Comparison of ENCODE assay signal across 19 cellular contexts in the genomic region with DNA sequence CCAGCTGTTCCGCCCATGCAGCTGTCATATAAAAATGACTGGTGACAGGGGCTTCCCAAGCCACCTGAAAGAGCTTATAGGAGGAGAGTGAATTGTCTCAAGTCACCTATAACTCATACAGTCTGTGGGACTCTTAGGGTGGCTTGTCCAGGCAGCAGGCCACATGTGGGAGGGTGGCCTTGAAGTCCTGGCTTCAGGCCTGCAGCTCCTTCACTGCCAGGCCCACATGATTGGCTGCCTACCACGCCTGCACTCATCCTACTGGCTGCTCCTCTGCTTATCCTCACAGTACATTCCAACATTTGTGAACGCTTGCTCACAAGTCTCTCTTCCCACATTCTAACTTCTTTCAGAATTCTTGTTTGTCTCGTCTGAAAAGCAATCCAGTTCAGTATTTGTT. TPM values are rescaled to one million over a fixed set of nuclear protein-coding genes. Genes with fewer than 3 reads are reported as not detected.
DNase-seq lines count a peak whose midpoint lies in the region; ATAC-seq, FAIRE-seq and TF ChIP-seq lines count a peak whose summit lies in the region.
"Had no signal": no experiment of that assay in that cellular context is flagged by ENCODE, and none has a peak within 500 bp of the region (broad histone marks: within the 10 kb centered on the region; RNA-seq: fewer than 3 reads in every experiment).

No MANE protein-coding gene starts in this region.

- no peaks in the 10 kb centered on the region for H4K20me1 ChIP-seq in GM23248 (ENCODE audit: insufficient read depth)
- H4K20me1 ChIP-seq in MM.1S (ENCODE audit: insufficient read depth, low read length): no peaks in the 10 kb centered on the region

- H3K9ac ChIP-seq in GM23248 (peak overlapping the region; percentile 58), MM.1S (ENCODE audit: low read length) (no peak overlapping the region)

- H3F3A ChIP-seq in GM23248 (ENCODE audit: insufficient read depth) (peaks cover 40% of the 10 kb centered on the region), MM.1S (ENCODE audit: insufficient read depth, low read length) (no peaks in the 10 kb centered on the region)

- H3K27ac ChIP-seq in GM23248 (peak overlapping the region; percentile 85), left lung (peak overlapping the region; percentile 35 to 37), thyroid gland (peak overlapping the region; percentile 56 to 77 (median 57)), MM.1S (ENCODE audit: low read length) (no peak overlapping the region)
- H3K27ac ChIP-seq: prostate gland, RWPE1 had no signal

- no peak for FAIRE-seq in H54 (lab: Jason Lieb, UNC)

- 28 to 34% methylated on average over 4 of the region's 4 CpGs for WGBS in GM23248 (ENCODE audit: low coverage in 1 of 2, low lambda C conversion rate in 2 of 2, missing lambda C conversion rate in 2 of 2), 2 experiments
- 52 to 56% methylated on average over 4 of the region's 4 CpGs for WGBS in thyroid gland, 2 donors

- ATAC-seq in left lung (peak; percentile 68), HG03135 (IDR thresholded peaks at IDR 0.05; ENCODE audit: unreplicated experiment) (no peak), HG03108 (IDR thresholded peaks at IDR 0.05; ENCODE audit: unreplicated experiment) (no peak)
- ATAC-seq: activated T-helper 17 cell treated with anti-CD3 and anti-CD28 coated beads, Interleukin-2, amount 50 U/mL, for 72 hours; stimulated activated effector memory CD8-positive, alpha-beta T cell treated with anti-CD3 and anti-CD28 coated beads, Interleukin-12 subunit alpha, Interleukin-12 subunit beta, amount 100 ng/mL, for 72 hours had no signal

- peak overlapping the region; percentile 45 for H3K4me2 ChIP-seq in GM23248 (ENCODE audit: unreplicated experiment)
- H3K4me2 ChIP-seq in MM.1S (ENCODE audit: low read depth, low read length): no peak overlapping the region

- H3K36me3 ChIP-seq in GM23248 (ENCODE audit: low read depth): no peaks in the 10 kb centered on the region
- no peaks in the 10 kb centered on the region for H3K36me3 ChIP-seq in left lung
- H3K36me3 ChIP-seq in thyroid gland: no peaks in the 10 kb centered on the region
- no peaks in the 10 kb centered on the region for H3K36me3 ChIP-seq in MM.1S (replicated peaks; ENCODE audit: insufficient read depth, low read length)
- H3K36me3 ChIP-seq: breast epithelium, prostate gland had no signal

- DNase-seq in GM23248 (peak; percentile 90), choroid plexus epithelial cell (ENCODE audit: low read depth) (peak; percentile 75), left lung (peak in 1 of 2 donors; percentile 64), thyroid gland (peak; percentile 73 to 80), MM.1S (no peak), H54 (ENCODE audit: insufficient read length, low spot score) (no peak)
- DNase-seq: activated CD4-positive, alpha-beta T cell treated with anti-CD3 and anti-CD28 coated beads, Interleukin-2, amount 10 ng/mL, durations not matched to agents 7 days and 5 days; CD4-positive, alpha-beta memory T cell; midbrain; NCI-H1436 treated with DMSO at 0.1 percent for 48 hours; NCI-H526 treated with DMSO at 0.1 percent for 48 hours; stimulated activated CD4-positive, alpha-beta T cell treated with anti-CD3 and anti-CD28 coated beads, Interleukin-4, amount 100 ng/mL, for 1 hour had no signal

- H3K79me2 ChIP-seq in GM23248 (ENCODE audit: insufficient read depth) (no peaks in the 10 kb centered on the region), MM.1S (ENCODE audit: low read length) (no peaks in the 10 kb centered on the region)

- H3K27me3 ChIP-seq in GM23248 (replicated peaks; ENCODE audit: insufficient read depth): no peaks in the 10 kb centered on the region
- no peaks in the 10 kb centered on the region for H3K27me3 ChIP-seq in left lung
- no peaks in the 10 kb centered on the region for H3K27me3 ChIP-seq in thyroid gland
- no peaks in the 10 kb centered on the region for H3K27me3 ChIP-seq in MM.1S (replicated peaks; ENCODE audit: insufficient read depth, low read length)
- H3K27me3 ChIP-seq: breast epithelium had no signal

- in situ Hi-C loops in GM23248 (cut with MboI): no loop called here

- H2AFZ ChIP-seq in GM23248 (peak overlapping the region; percentile 72), MM.1S (ENCODE audit: low read length) (no peak overlapping the region)

- 0 out of 2 replicates have a peak overlapping the region, but pooled peaks have one; percentile 30 for H3K4me3 ChIP-seq in GM23248
- no peak overlapping the region for H3K4me3 ChIP-seq in choroid plexus epithelial cell (ENCODE audit: low read depth, low read length)
- no peak overlapping the region for H3K4me3 ChIP-seq in left lung
- H3K4me3 ChIP-seq in thyroid gland (replicated peaks in 1 of 3): no peak overlapping the region
- no peak overlapping the region for H3K4me3 ChIP-seq in MM.1S (ENCODE audit: low read length)
- H3K4me3 ChIP-seq: breast epithelium, prostate gland had no signal

- TF ChIP-seq POLR2A in thyroid gland (IDR thresholded peaks at IDR 0.05): no peak
- TF ChIP-seq POLR2A in H54 (IDR thresholded peaks at IDR 0.05; ENCODE audit: low read depth, low read length): no peak

- H3K9me2 ChIP-seq in GM23248 (ENCODE audit: insufficient read depth): no peaks in the 10 kb centered on the region
- no peaks in the 10 kb centered on the region for H3K9me2 ChIP-seq in MM.1S (replicated peaks; ENCODE audit: insufficient read depth, low read length)

- no peaks in the 10 kb centered on the region for H3K9me3 ChIP-seq in GM23248 (ENCODE audit: low read depth)
- H3K9me3 ChIP-seq in left lung: no peaks in the 10 kb centered on the region
- no peaks in the 10 kb centered on the region for H3K9me3 ChIP-seq in thyroid gland
- H3K9me3 ChIP-seq in MM.1S (replicated peaks; ENCODE audit: insufficient read depth, low read length): no peaks in the 10 kb centered on the region
- H3K9me3 ChIP-seq: breast epithelium, prostate gland had no signal

- H3K4me1 ChIP-seq in GM23248 (ENCODE audit: insufficient read depth): peaks cover 52% of the 10 kb centered on the region
- peaks cover 5 to 9% of the 10 kb centered on the region in 2 donors for H3K4me1 ChIP-seq in left lung
- H3K4me1 ChIP-seq in thyroid gland: peaks cover 20 to 53% of the 10 kb centered on the region in 2 donors
- peaks cover 11% of the 10 kb centered on the region for H3K4me1 ChIP-seq in MM.1S (ENCODE audit: low read length)
- H3K4me1 ChIP-seq: breast epithelium had no signal

- intact Hi-C loops in left lung (cut with DNase I) (no loop called here), thyroid gland (cut with DNase I) (no loop called here)

- TF ChIP-seq CTCF in choroid plexus epithelial cell (conservative IDR thresholded peaks at IDR 0.05; ENCODE audit: low read depth, low read length) (no peak), left lung (IDR thresholded peaks at IDR 0.05) (no peak), thyroid gland (IDR thresholded peaks at IDR 0.05) (no peak), MM.1S (IDR thresholded peaks at IDR 0.05; ENCODE audit: low read length) (no peak)

RNA-seq across cellular contexts. Expression of a gene that starts 41.1 kb away (rescaled TPM):
- total RNA-seq in GM23248 (2014; rRNA removed; shearing (Covaris generic)): 89.5 and 103 TPM in 2 replicates
- 35.1 and 39.7 TPM in 2 replicates for polyA plus RNA-seq in GM23248 (2016; fragmentation: Nextera tagmentation; extraction: Ambion mirVana)
- total RNA-seq in left lung: 10 to 100 TPM; 47.7 to 49.5 TPM
- total RNA-seq in thyroid gland: 10 to 100 TPM; 23.3 to 65.0 (median 31.2) TPM

Comparison
In these comparisons a context has a peak if more than half of its experiments do, and no peak if none do; other contexts are left out.
1. DNase-seq: peak in GM23248 (single experiment), choroid plexus epithelial cell (single experiment) and thyroid gland (2 of 2); none in MM.1S (single experiment) and H54 (single experiment).